Comparison of ENCODE assay signal across 21 cellular contexts in genomic region chr12:63090716-63091115, GRCh38.
DNase-seq lines count a peak whose midpoint lies in the region; ATAC-seq and TF ChIP-seq lines count a peak whose summit lies in the region.
"Had no signal": no experiment of that assay in that cellular context is flagged by ENCODE, and none has a peak within 500 bp of the region (broad histone marks: within the 10 kb centered on the region; RNA-seq: fewer than 3 reads in every experiment).

No MANE protein-coding gene starts in this region.

- H2AFZ ChIP-seq in neuronal stem cell (ENCODE audit: low read length): no peak overlapping the region
- H2AFZ ChIP-seq: GM23248 had no signal

- H2BK15ac ChIP-seq in neuronal stem cell (ENCODE audit: low read length): no peak overlapping the region

- H3K27ac ChIP-seq in HEK293 (ENCODE audit: extremely low read depth, low read depth, low read length) (no peak overlapping the region), neuronal stem cell (replicated peaks; ENCODE audit: low read length) (no peak overlapping the region), vagina (no peak overlapping the region), heart right ventricle (no peak overlapping the region)
- H3K27ac ChIP-seq: GM23248, HL-60 had no signal

- no peak overlapping the region for H2BK5ac ChIP-seq in neuronal stem cell (ENCODE audit: low read length)

- ATAC-seq in GM21526 (IDR thresholded peaks at IDR 0.05; ENCODE audit: low FRiP score, unreplicated experiment): no peak
- no peak for ATAC-seq in HG02610 (IDR thresholded peaks at IDR 0.05; ENCODE audit: unreplicated experiment)
- no peak for ATAC-seq in heart right ventricle
- ATAC-seq: GM12878 had no signal

- no peaks in the 10 kb centered on the region for H3K9me3 ChIP-seq in HEK293 (ENCODE audit: control insufficient read depth, insufficient read depth, low read depth, low read length)
- no peaks in the 10 kb centered on the region for H3K9me3 ChIP-seq in neuronal stem cell (replicated peaks in 1 of 2; ENCODE audit: control insufficient read depth in 2 of 2, insufficient read depth in 1 of 2, low read depth in 1 of 2, low read length in 2 of 2)
- no peaks in the 10 kb centered on the region for H3K9me3 ChIP-seq in vagina
- H3K9me3 ChIP-seq in heart right ventricle: no peaks in the 10 kb centered on the region
- H3K9me3 ChIP-seq: BE2C, HAP-1 had no signal

- intact Hi-C loops in head of caudate nucleus (cut with DNase I): no loop called here
- intact Hi-C loops in vagina (cut with DNase I): no loop called here
- intact Hi-C loops in heart right ventricle (cut with DNase I): no loop called here

- DNase-seq in head of caudate nucleus: peak in 41 of 42 donors; percentile 18 to 87 (median 48)
- no peak for DNase-seq in neuronal stem cell (ENCODE audit: low spot score)
- no peak for DNase-seq in vagina (ENCODE audit: extremely low spot score in 2 of 2)
- DNase-seq in heart right ventricle: no peak
- DNase-seq: 8988T; BE2C; C1 segment of cervical spinal cord; CD4-positive, CD25-positive, alpha-beta regulatory T cell; CD8-positive, alpha-beta memory T cell; COR-L47; DMS 273 treated with DMSO at 0.1 percent for 48 hours; DMS53; DND-41; EL; GM23248 had no signal

- no peak overlapping the region for H3K4ac ChIP-seq in neuronal stem cell (ENCODE audit: low read length)

- no peak for TF ChIP-seq CTCF in HEK293 (tag by site-specific recombination; IDR thresholded peaks at IDR 0.05)
- no peak for TF ChIP-seq CTCF in vagina (IDR thresholded peaks at IDR 0.05)
- no peak for TF ChIP-seq CTCF in heart right ventricle (IDR thresholded peaks at IDR 0.05)

- H3K4me1 ChIP-seq in HEK293 (ENCODE audit: control insufficient read depth, insufficient read depth, low read length): no peaks in the 10 kb centered on the region
- H3K4me1 ChIP-seq in neuronal stem cell (ENCODE audit: control insufficient read depth in 2 of 2, insufficient read depth in 1 of 2, low read depth in 1 of 2, low read length in 2 of 2): peaks cover 0 to 4% of the 10 kb centered on the region in 2 donors
- no peaks in the 10 kb centered on the region for H3K4me1 ChIP-seq in vagina
- H3K4me1 ChIP-seq in heart right ventricle: peaks cover 0 to 11% (median 0%) of the 10 kb centered on the region in 9 donors
- H3K4me1 ChIP-seq: BE2C had no signal

- H3K79me1 ChIP-seq in neuronal stem cell (ENCODE audit: low read depth, low read length): no peaks in the 10 kb centered on the region

- H3K36me3 ChIP-seq in HEK293 (ENCODE audit: control insufficient read depth in 2 of 2, insufficient read depth in 1 of 2, low read length in 2 of 2) (no peaks in the 10 kb centered on the region), neuronal stem cell (replicated peaks in 1 of 2; ENCODE audit: control insufficient read depth in 2 of 2, insufficient read depth in 2 of 2, low read length in 2 of 2) (no peaks in the 10 kb centered on the region), vagina (no peaks in the 10 kb centered on the region), heart right ventricle (no peaks in the 10 kb centered on the region)
- H3K36me3 ChIP-seq: BE2C, HAP-1 had no signal

- H3K14ac ChIP-seq in neuronal stem cell (ENCODE audit: low read length): peak overlapping the region; percentile 25

- H3K23ac ChIP-seq in neuronal stem cell (ENCODE audit: low read depth, low read length, poor library complexity): no peak overlapping the region

- H3K27me3 ChIP-seq in neuronal stem cell (ENCODE audit: control insufficient read depth in 3 of 3, insufficient read depth in 3 of 3, low read depth in 1 of 3, low read length in 3 of 3): no peaks in the 10 kb centered on the region
- no peaks in the 10 kb centered on the region for H3K27me3 ChIP-seq in vagina
- H3K27me3 ChIP-seq in heart right ventricle: peaks cover 0 to 19% (median 0%) of the 10 kb centered on the region in 7 donors
- H3K27me3 ChIP-seq: BE2C had no signal

- TF ChIP-seq POLR2A in vagina (IDR thresholded peaks at IDR 0.05): no peak

- H3K4me3 ChIP-seq in HEK293 (ENCODE audit: low read depth, low read length) (no peak overlapping the region), neuronal stem cell (ENCODE audit: low read length in 2 of 2) (no peak overlapping the region), vagina (no peak overlapping the region), heart right ventricle (no peak overlapping the region)
- H3K4me3 ChIP-seq: GM12878, GM23248, HAP-1 had no signal

- no peak overlapping the region for H3K18ac ChIP-seq in neuronal stem cell (ENCODE audit: low read length)

- WGBS in neuronal stem cell (ENCODE audit: extremely low coverage in 2 of 2, insufficient read length in 2 of 2, insufficient replicate concordance in 1 of 2), 2 donors: no CpG with 5 or more reads among the region's 6 CpGs
- WGBS in heart right ventricle, 2 donors: 79 to 82% methylated on average over 6 of the region's 6 CpGs

- H3K4me2 ChIP-seq in neuronal stem cell (ENCODE audit: insufficient read depth, low read length, poor library complexity, severe bottlenecking): no peak overlapping the region

- H2BK120ac ChIP-seq in neuronal stem cell (ENCODE audit: low read depth, low read length): no peak overlapping the region

- CTCF ChIA-PET in HEK293 (lab: Yijun Ruan, JAX): no interaction called here

- no peak overlapping the region for H4K8ac ChIP-seq in neuronal stem cell (ENCODE audit: low read depth, low read length)

- H4K91ac ChIP-seq in neuronal stem cell (ENCODE audit: low read depth, low read length, poor library complexity): no peak overlapping the region

- POLR2A ChIA-PET in HEK293 (lab: Yijun Ruan, JAX): no interaction called here

- H2AK5ac ChIP-seq in neuronal stem cell (ENCODE audit: low read depth, low read length): no peak overlapping the region

- no peak overlapping the region for H3K9ac ChIP-seq in neuronal stem cell (ENCODE audit: low read depth, low read length, poor library complexity)
- H3K9ac ChIP-seq: GM23248 had no signal

- H2BK12ac ChIP-seq in neuronal stem cell (ENCODE audit: low read length): no peak overlapping the region

TF ChIP-seq in HEK293, 187 proteins besides CTCF, POLR2A, EP300 and RAD21:
- TF ChIP-seq HOXC10 (CRISPR knock-in tag; IDR thresholded peaks at IDR 0.05): no peak
- TF ChIP-seq EGR2 (tag by site-specific recombination; IDR thresholded peaks at IDR 0.05; ENCODE audit: low read depth): peak; percentile 67
- peak; percentile 25; the same call in 1 of the 2 replicates for TF ChIP-seq ZFHX2 (tag by site-specific recombination; conservative IDR thresholded peaks at IDR 0.05)

Comparison
In these comparisons a context has a peak if more than half of its experiments do, and no peak if none do; other contexts are left out.
1. DNase-seq: peak in head of caudate nucleus (41 of 42); none in neuronal stem cell (single experiment), vagina (0 of 2) and heart right ventricle (0 of 2).